Comparison of ENCODE assay signal across 20 cellular contexts in genomic region chr2:206092297-206092696, GRCh38.
"Had no signal": no experiment of that assay in that cellular context is flagged by ENCODE, and none has a peak within 500 bp of the region (broad histone marks: within the 10 kb centered on the region; RNA-seq: fewer than 3 reads in every experiment).

No MANE protein-coding gene starts in this region.

- H3K27me3 ChIP-seq: cardiac muscle cell, colonic mucosa, spleen, tibial nerve had no signal

- H3K36me3 ChIP-seq: cardiac muscle cell, colonic mucosa had no signal

- H3K27ac Mint-ChIP-seq: activated CD4-positive, alpha-beta memory T cell treated with anti-CD3 and anti-CD28 coated beads for 36 hours; activated CD4-positive, alpha-beta T cell treated with anti-CD3 and anti-CD28 coated beads, Interleukin-2, amount 10 ng/mL, durations not matched to agents 24 days and 14 days; activated naive CD4-positive, alpha-beta T cell treated with anti-CD3 and anti-CD28 coated beads, Interleukin-2, amount 50 U/mL, for 24 hours had no signal

- H3K4me3 Mint-ChIP-seq: activated CD4-positive, alpha-beta memory T cell treated with anti-CD3 and anti-CD28 coated beads for 36 hours; activated CD4-positive, alpha-beta T cell treated with anti-CD3 and anti-CD28 coated beads, Interleukin-2, amount 10 ng/mL, durations not matched to agents 24 days and 14 days; activated naive CD4-positive, alpha-beta T cell treated with anti-CD3 and anti-CD28 coated beads, Interleukin-2, amount 50 U/mL, for 24 hours; brain; naive B cell had no signal

- H3K4me1 ChIP-seq: colonic mucosa had no signal

- ATAC-seq: left cardiac atrium, left ventricle myocardium superior, right cardiac atrium had no signal

- H3K9me3 ChIP-seq: colonic mucosa, spleen, tibial nerve had no signal

- DNase-seq: activated CD4-positive, alpha-beta T cell treated with anti-CD3 and anti-CD28 coated beads, Interleukin-2, amount 10 ng/mL, durations not matched to agents 24 days and 14 days; activated CD8-positive, alpha-beta memory T cell treated with anti-CD3 and anti-CD28 coated beads, Interleukin-2, amount 50 U/mL, for 4 hours; activated gamma-delta T cell treated with Interleukin-2 at 50 U/mL for 16 hours; activated T-cell treated with anti-CD3 and anti-CD28 coated beads, Interleukin-2, amount 50 U/mL, for 1 hour; cerebellar nuclear complex; colonic mucosa; effector CD8-positive, alpha-beta T cell; glutamatergic neuron; left cardiac atrium; left ventricle myocardium superior; naive B cell; right cardiac atrium; spleen; stimulated activated naive CD4-positive, alpha-beta T cell treated with Interleukin-2 at 50 U/mL for 16 hours had no signal

- H3K4me3 ChIP-seq: cardiac muscle cell, colonic mucosa, spleen, tibial nerve had no signal

- H3K27me3 Mint-ChIP-seq: activated CD4-positive, alpha-beta memory T cell treated with anti-CD3 and anti-CD28 coated beads for 36 hours; activated CD4-positive, alpha-beta T cell treated with anti-CD3 and anti-CD28 coated beads, Interleukin-2, amount 10 ng/mL, durations not matched to agents 24 days and 14 days; activated naive CD4-positive, alpha-beta T cell treated with anti-CD3 and anti-CD28 coated beads, Interleukin-2, amount 50 U/mL, for 24 hours; brain; naive B cell had no signal

- H3K36me3 Mint-ChIP-seq: activated naive CD4-positive, alpha-beta T cell treated with anti-CD3 and anti-CD28 coated beads, Interleukin-2, amount 50 U/mL, for 24 hours; naive B cell had no signal

- H3K27ac ChIP-seq: cardiac muscle cell, colonic mucosa, spleen, tibial nerve, VCaP had no signal

- H3K9me3 Mint-ChIP-seq: activated CD4-positive, alpha-beta memory T cell treated with anti-CD3 and anti-CD28 coated beads for 36 hours; activated CD4-positive, alpha-beta T cell treated with anti-CD3 and anti-CD28 coated beads, Interleukin-2, amount 10 ng/mL, durations not matched to agents 24 days and 14 days; activated naive CD4-positive, alpha-beta T cell treated with anti-CD3 and anti-CD28 coated beads, Interleukin-2, amount 50 U/mL, for 24 hours; brain; naive B cell had no signal
